ENCODE assay signal across 8 cellular contexts in the genomic region with DNA sequence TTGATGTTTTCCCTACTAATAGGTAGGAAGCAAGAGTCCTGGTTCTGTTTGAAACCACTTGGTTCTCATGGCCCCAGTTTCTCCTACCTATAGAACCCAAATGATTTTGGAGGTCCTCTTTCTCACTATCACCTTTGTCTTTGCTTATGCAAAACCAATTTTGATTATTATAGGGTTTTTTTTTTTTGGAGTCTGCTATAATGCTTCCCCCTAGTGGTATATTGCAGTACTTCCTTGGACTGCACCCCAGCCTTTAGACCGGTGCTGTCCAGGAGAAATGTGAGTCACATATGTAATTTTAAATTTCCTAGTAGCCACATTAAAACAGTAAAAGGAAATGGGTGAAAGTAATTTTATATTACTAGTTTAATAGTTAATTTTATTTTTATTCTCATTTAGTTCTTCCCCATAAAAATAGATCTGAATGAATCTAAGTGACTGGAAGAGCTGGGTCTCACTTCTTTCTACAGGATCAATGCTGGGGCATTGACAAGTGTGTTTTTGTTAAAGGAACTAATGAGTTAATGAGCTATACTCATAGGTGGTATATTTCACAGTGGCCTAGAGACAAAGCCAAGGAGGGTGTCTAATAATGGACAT. TPM values are rescaled to one million over a fixed set of nuclear protein-coding genes. Genes with fewer than 3 reads are reported as not detected.
DNase-seq lines count a peak whose midpoint lies in the region; ATAC-seq and TF ChIP-seq lines count a peak whose summit lies in the region.

No MANE protein-coding gene starts in this region.

- CTCF ChIA-PET in activated CD4-positive, alpha-beta T cell treated with anti-CD3 and anti-CD28 coated beads for 36 hours (lab: Charles Lee): interaction anchor here (0.6 to 12.9 kb wide), 43 partner anchors 10 to 432 kb away, joined by 3 to 306 read pairs (median 8); a partner anchor contains a TSS

- H3K27ac Mint-ChIP-seq in activated CD4-positive, alpha-beta T cell treated with anti-CD3 and anti-CD28 coated beads for 36 hours: no peak overlapping the region
- H3K27ac Mint-ChIP-seq in endothelial cell (ENCODE audit: unreplicated experiment): no peak overlapping the region
- peak overlapping the region in 9 of 10 donors; percentile 45 to 95 (median 88) for H3K27ac Mint-ChIP-seq in naive thymus-derived CD8-positive, alpha-beta T cell

- no peaks in the 10 kb centered on the region for H3K27me3 Mint-ChIP-seq in activated CD4-positive, alpha-beta T cell treated with anti-CD3 and anti-CD28 coated beads for 36 hours
- peaks cover 9% of the 10 kb centered on the region for H3K27me3 Mint-ChIP-seq in endothelial cell (ENCODE audit: unreplicated experiment)
- H3K27me3 Mint-ChIP-seq in naive thymus-derived CD8-positive, alpha-beta T cell: no peaks in the 10 kb centered on the region

- intact Hi-C loops in activated CD4-positive, alpha-beta T cell treated with anti-CD3 and anti-CD28 coated beads for 36 hours (cut with DNase I, micrococcal nuclease): loop anchor here (1.0 to 10.0 kb wide), 5 partner anchors 14 to 436 kb away; a partner anchor contains a TSS

- H3K79me2 ChIP-seq in KMS-11 (ENCODE audit: insufficient read depth, low read depth): no peaks in the 10 kb centered on the region

- no peak overlapping the region for H3K9ac ChIP-seq in KMS-11

- in situ Hi-C loops in SK-MEL-5 (cut with HindIII; ENCODE audit: low pct_unique_long_range_greater_than_20kb, low sequenced_read_pairs): no loop called here

- no peak overlapping the region for H2AFZ ChIP-seq in KMS-11 (ENCODE audit: low read depth)

- H3K4me2 ChIP-seq in KMS-11: no peak overlapping the region

- peak; percentile 55 for DNase-seq in activated CD4-positive, alpha-beta T cell treated with anti-CD3 and anti-CD28 coated beads for 36 hours
- DNase-seq in activated CD4-positive, alpha-beta T cell treated with anti-CD3 and anti-CD28 coated beads, Interleukin-2, amount 50 U/mL, for 1 hour: no peak
- DNase-seq in SK-MEL-5 (ENCODE audit: low read depth, low spot score) (peak; percentile 67), endothelial cell (ENCODE audit: low spot score) (peak; percentile 30)
- peak in 5 of 10 donors; percentile 36 to 69 (median 66) for DNase-seq in naive thymus-derived CD8-positive, alpha-beta T cell
- no peak for DNase-seq in stimulated activated CD4-positive, alpha-beta T cell treated with anti-CD3 and anti-CD28 coated beads, Interleukin-4, amount 100 ng/mL, for 1 hour

- H3K4me3 Mint-ChIP-seq in activated CD4-positive, alpha-beta T cell treated with anti-CD3 and anti-CD28 coated beads for 36 hours: no peak overlapping the region
- H3K4me3 Mint-ChIP-seq in endothelial cell (ENCODE audit: unreplicated experiment): no peak overlapping the region
- H3K4me3 Mint-ChIP-seq in naive thymus-derived CD8-positive, alpha-beta T cell: peak overlapping the region in 7 of 10 donors; percentile 29 to 74 (median 60)

- peak; percentile 99 for TF ChIP-seq CTCF in KMS-11 (conservative IDR thresholded peaks at IDR 0.05; ENCODE audit: low read depth, low read length)
- TF ChIP-seq CTCF in endothelial cell (IDR thresholded peaks at IDR 0.05; ENCODE audit: unreplicated experiment): peak; percentile 94

- no peaks in the 10 kb centered on the region for H4K20me1 ChIP-seq in KMS-11 (ENCODE audit: insufficient read depth)

- H3K9me3 Mint-ChIP-seq in activated CD4-positive, alpha-beta T cell treated with anti-CD3 and anti-CD28 coated beads for 36 hours (ENCODE audit: low read depth): no peaks in the 10 kb centered on the region
- H3K9me3 Mint-ChIP-seq in endothelial cell (ENCODE audit: unreplicated experiment): no peaks in the 10 kb centered on the region
- no peaks in the 10 kb centered on the region for H3K9me3 Mint-ChIP-seq in naive thymus-derived CD8-positive, alpha-beta T cell

- H3K4me3 ChIP-seq in KMS-11 (IDR thresholded peaks at IDR 0.05; ENCODE audit: insufficient read depth, low read depth, low read length): no peak overlapping the region

- no peaks in the 10 kb centered on the region for H3K36me3 ChIP-seq in KMS-11 (ENCODE audit: insufficient read depth)

- H3K36me3 Mint-ChIP-seq in activated CD4-positive, alpha-beta T cell treated with anti-CD3 and anti-CD28 coated beads for 36 hours (ENCODE audit: low read depth): peaks cover 38% of the 10 kb centered on the region
- H3K36me3 Mint-ChIP-seq in endothelial cell (ENCODE audit: low read depth, unreplicated experiment): no peaks in the 10 kb centered on the region
- H3K36me3 Mint-ChIP-seq in naive thymus-derived CD8-positive, alpha-beta T cell: peaks cover 25 to 83% (median 40%) of the 10 kb centered on the region in 3 donors

- POLR2A ChIA-PET in activated CD4-positive, alpha-beta T cell treated with anti-CD3 and anti-CD28 coated beads for 36 hours (lab: Charles Lee): interaction anchor here (0.6 kb wide), 1 partner anchor 17 kb away, joined by 4 read pairs; no protein-coding TSS in a partner anchor
- POLR2A ChIA-PET in naive thymus-derived CD8-positive, alpha-beta T cell (lab: Charles Lee): interaction anchor here (0.5 to 13.0 kb wide), 8 partner anchors 10 to 176 kb away, joined by 3 to 562 read pairs (median 13); a partner anchor contains a TSS

- peaks cover 11% of the 10 kb centered on the region for H3K4me1 ChIP-seq in KMS-11 (ENCODE audit: low read depth, poor library complexity, severe bottlenecking)

- H3K27me3 ChIP-seq in KMS-11 (ENCODE audit: insufficient read depth, low read depth): peaks cover 13% of the 10 kb centered on the region; the same call in 1 of the 2 replicates

- H3K4me1 Mint-ChIP-seq in activated CD4-positive, alpha-beta T cell treated with anti-CD3 and anti-CD28 coated beads for 36 hours: peaks cover 88% of the 10 kb centered on the region
- H3K4me1 Mint-ChIP-seq in endothelial cell (ENCODE audit: unreplicated experiment): peaks cover 13% of the 10 kb centered on the region
- H3K4me1 Mint-ChIP-seq in naive thymus-derived CD8-positive, alpha-beta T cell: peaks cover 52 to 91% (median 91%) of the 10 kb centered on the region in 4 donors

- peak; percentile 36 for ATAC-seq in activated CD4-positive, alpha-beta T cell treated with anti-CD3 and anti-CD28 coated beads for 36 hours
- peak in 1 of 2 donors; percentile 17 for ATAC-seq in naive thymus-derived CD8-positive, alpha-beta T cell
- no peak for ATAC-seq in HG03571 (IDR thresholded peaks at IDR 0.05; ENCODE audit: unreplicated experiment)

- no peak overlapping the region for H3K27ac ChIP-seq in KMS-11

RNA-seq across cellular contexts. Expression of a gene that starts 10.6 kb away (rescaled TPM):
- 10 to 100 TPM; 41.6 to 49.3 TPM for total RNA-seq in activated CD4-positive, alpha-beta T cell treated with anti-CD3 and anti-CD28 coated beads for 36 hours
- total RNA-seq in SK-MEL-5 (2014; rRNA removed; shearing (Covaris generic)): 1.7 and 2.8 TPM in 2 replicates
- polyA plus RNA-seq in SK-MEL-5 (2015; cell fraction: cytosol; rRNA removed): 2.2 and 4.8 TPM in 2 replicates
- 0.66 and 1.8 TPM in 2 replicates for polyA plus RNA-seq in SK-MEL-5 (2015; cell fraction: nucleus; rRNA removed)
- total RNA-seq in endothelial cell (ENCODE audit: unreplicated experiment): 8.4 TPM
- 100 to 1,000 TPM; 742 to 747 TPM for total RNA-seq in naive thymus-derived CD8-positive, alpha-beta T cell
- 100 to 1,000 TPM; 536 to 869 (median 596) TPM for polyA plus RNA-seq in naive thymus-derived CD8-positive, alpha-beta T cell

RNA-seq across cellular contexts. Expression of a gene that starts 13.9 kb away (rescaled TPM):
- total RNA-seq in activated CD4-positive, alpha-beta T cell treated with anti-CD3 and anti-CD28 coated beads for 36 hours: 10 to 100 TPM in 1 of 2 experiments, 1 to 10 TPM in 1; 10.0 to 10.7 TPM
- total RNA-seq in SK-MEL-5 (2014; rRNA removed; shearing (Covaris generic)): 0.37 TPM in 1 of 2 replicates, not detected in the other
- polyA plus RNA-seq in SK-MEL-5 (2015; cell fraction: cytosol; rRNA removed): 0.95 TPM in 2 replicates
- 0.60 and 5.0 TPM in 2 replicates for polyA plus RNA-seq in SK-MEL-5 (2015; cell fraction: nucleus; rRNA removed)
- total RNA-seq in endothelial cell (ENCODE audit: unreplicated experiment): not detected
- not detected for total RNA-seq in naive thymus-derived CD8-positive, alpha-beta T cell
- 10 to 100 TPM; 16.3 to 29.8 (median 19.3) TPM for polyA plus RNA-seq in naive thymus-derived CD8-positive, alpha-beta T cell

RNA-seq across cellular contexts. Expression of a gene that starts 35.1 kb away (rescaled TPM):
- under 1 TPM; 0.07 to 0.54 TPM for total RNA-seq in activated CD4-positive, alpha-beta T cell treated with anti-CD3 and anti-CD28 coated beads for 36 hours
- total RNA-seq in SK-MEL-5 (2014; rRNA removed; shearing (Covaris generic)): not detected in 2 replicates
- 0.01 TPM in 1 of 2 replicates, not detected in the other for polyA plus RNA-seq in SK-MEL-5 (2015; cell fraction: cytosol; rRNA removed)
- polyA plus RNA-seq in SK-MEL-5 (2015; cell fraction: nucleus; rRNA removed): not detected in 2 replicates
- not detected for total RNA-seq in endothelial cell (ENCODE audit: unreplicated experiment)
- not detected for total RNA-seq in naive thymus-derived CD8-positive, alpha-beta T cell
- under 1 TPM in 1 of 3 donors, not detected in 2; 0.03 TPM for polyA plus RNA-seq in naive thymus-derived CD8-positive, alpha-beta T cell

RNA-seq across cellular contexts. Expression of a gene that starts 45.7 kb away (rescaled TPM):
- not detected for total RNA-seq in activated CD4-positive, alpha-beta T cell treated with anti-CD3 and anti-CD28 coated beads for 36 hours
- total RNA-seq in SK-MEL-5 (2014; rRNA removed; shearing (Covaris generic)): not detected in 2 replicates
- polyA plus RNA-seq in SK-MEL-5 (2015; cell fraction: cytosol; rRNA removed): not detected in 2 replicates
- not detected in 2 replicates for polyA plus RNA-seq in SK-MEL-5 (2015; cell fraction: nucleus; rRNA removed)
- total RNA-seq in endothelial cell (ENCODE audit: unreplicated experiment): not detected
- total RNA-seq in naive thymus-derived CD8-positive, alpha-beta T cell: not detected
- polyA plus RNA-seq in naive thymus-derived CD8-positive, alpha-beta T cell: not detected

RNA-seq across cellular contexts. Expression of a gene that starts 59.1 kb away (rescaled TPM):
- not detected for total RNA-seq in activated CD4-positive, alpha-beta T cell treated with anti-CD3 and anti-CD28 coated beads for 36 hours
- not detected in 2 replicates for total RNA-seq in SK-MEL-5 (2014; rRNA removed; shearing (Covaris generic))
- polyA plus RNA-seq in SK-MEL-5 (2015; cell fraction: cytosol; rRNA removed): not detected in 2 replicates
- polyA plus RNA-seq in SK-MEL-5 (2015; cell fraction: nucleus; rRNA removed): not detected in 2 replicates
- total RNA-seq in endothelial cell (ENCODE audit: unreplicated experiment): not detected
- total RNA-seq in naive thymus-derived CD8-positive, alpha-beta T cell: not detected
- not detected for polyA plus RNA-seq in naive thymus-derived CD8-positive, alpha-beta T cell

Comparison
In these comparisons a context has a peak if more than half of its experiments do, and no peak if none do; other contexts are left out.
1. DNase-seq: peak in activated CD4-positive, alpha-beta T cell treated with anti-CD3 and anti-CD28 coated beads for 36 hours (single experiment), SK-MEL-5 (single experiment) and endothelial cell (single experiment); none in activated CD4-positive, alpha-beta T cell treated with anti-CD3 and anti-CD28 coated beads, Interleukin-2, amount 50 U/mL, for 1 hour (single experiment) and stimulated activated CD4-positive, alpha-beta T cell treated with anti-CD3 and anti-CD28 coated beads, Interleukin-4, amount 100 ng/mL, for 1 hour (single experiment).
2. H3K27ac Mint-ChIP-seq: peak in naive thymus-derived CD8-positive, alpha-beta T cell (9 of 10); none in activated CD4-positive, alpha-beta T cell treated with anti-CD3 and anti-CD28 coated beads for 36 hours (single experiment) and endothelial cell (single experiment).
3. H3K4me3 Mint-ChIP-seq: peak in naive thymus-derived CD8-positive, alpha-beta T cell (7 of 10); none in activated CD4-positive, alpha-beta T cell treated with anti-CD3 and anti-CD28 coated beads for 36 hours (single experiment) and endothelial cell (single experiment).
4. RNA of a gene that starts 10.6 kb away (total RNA-seq): 742 to 747 TPM in naive thymus-derived CD8-positive, alpha-beta T cell; 41.6 to 49.3 TPM in activated CD4-positive, alpha-beta T cell treated with anti-CD3 and anti-CD28 coated beads for 36 hours, 8.4 TPM in endothelial cell (single experiment) and 1.7 to 2.8 TPM in SK-MEL-5; every median in the first group is over 10 times any median in the second.